Comparison of ENCODE assay signal across 18 cellular contexts in the genomic region with DNA sequence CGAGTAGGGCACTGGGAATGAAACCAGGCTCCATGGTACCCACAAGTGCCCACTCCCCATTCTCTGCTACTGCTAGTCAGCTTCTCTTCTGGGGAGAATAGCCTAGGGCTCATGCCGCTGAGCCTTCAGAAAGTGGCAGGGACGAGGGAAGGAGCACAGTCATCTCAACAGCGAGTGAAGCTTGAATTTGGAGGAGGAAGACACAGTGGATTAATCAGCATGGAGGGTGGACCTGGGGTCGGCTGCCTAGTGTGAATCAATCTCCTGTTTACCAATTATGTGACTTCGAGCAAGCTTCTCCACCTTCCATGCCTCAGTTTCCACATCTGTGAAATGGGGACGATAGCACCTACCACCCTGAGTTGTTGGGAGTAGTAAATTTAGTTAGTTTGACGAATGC.
"Had no signal": no experiment of that assay in that cellular context is flagged by ENCODE, and none has a peak within 500 bp of the region (broad histone marks: within the 10 kb centered on the region; RNA-seq: fewer than 3 reads in every experiment).

No MANE protein-coding gene starts in this region.

- H3K36me3 ChIP-seq: pancreas had no signal

- H2AFZ ChIP-seq: hepatocyte had no signal

- DNase-seq: activated CD4-positive, alpha-beta T cell treated with anti-CD3 and anti-CD28 coated beads for 1 hour; activated CD4-positive, alpha-beta T cell treated with anti-CD3 and anti-CD28 coated beads, Interleukin-2, amount 50 U/mL, for 1 hour; activated CD8-positive, alpha-beta T cell treated with anti-CD3 and anti-CD28 coated beads, Interleukin-2, amount 10 ng/mL, durations not matched to agents 7 days and 5 days; activated naive CD4-positive, alpha-beta T cell treated with Interleukin-2 at 50 U/mL for 16 hours; activated naive CD8-positive, alpha-beta T cell treated with anti-CD3 and anti-CD28 coated beads for 36 hours; activated T-cell treated with anti-CD3 and anti-CD28 coated beads, Interleukin-2, amount 50 U/mL, for 24 hours; effector memory CD4-positive, alpha-beta T cell; foreskin keratinocyte; immature natural killer cell; kidney glomerular epithelial cell; left ventricle myocardium superior; mammary epithelial cell; stimulated activated CD4-positive, alpha-beta T cell treated with anti-CD3 and anti-CD28 coated beads, Interleukin-4, amount 100 ng/mL, for 1 hour; stimulated activated naive CD4-positive, alpha-beta T cell; T-helper 1 cell had no signal

- H3K4me3 ChIP-seq: hepatocyte, pancreas had no signal

- H3K9me3 ChIP-seq: neutrophil, pancreas had no signal

- H3K27ac ChIP-seq: foreskin keratinocyte, hepatocyte, neutrophil, pancreas had no signal

- H3K79me2 ChIP-seq: hepatocyte had no signal

- FAIRE-seq: pancreas had no signal

- H3K4me1 ChIP-seq: foreskin keratinocyte, pancreas had no signal

- H3K27me3 ChIP-seq: hepatocyte, neutrophil, pancreas had no signal

- H3K4me2 ChIP-seq: hepatocyte had no signal
